Comparison of ENCODE assay signal across 14 cellular contexts in the genomic region with DNA sequence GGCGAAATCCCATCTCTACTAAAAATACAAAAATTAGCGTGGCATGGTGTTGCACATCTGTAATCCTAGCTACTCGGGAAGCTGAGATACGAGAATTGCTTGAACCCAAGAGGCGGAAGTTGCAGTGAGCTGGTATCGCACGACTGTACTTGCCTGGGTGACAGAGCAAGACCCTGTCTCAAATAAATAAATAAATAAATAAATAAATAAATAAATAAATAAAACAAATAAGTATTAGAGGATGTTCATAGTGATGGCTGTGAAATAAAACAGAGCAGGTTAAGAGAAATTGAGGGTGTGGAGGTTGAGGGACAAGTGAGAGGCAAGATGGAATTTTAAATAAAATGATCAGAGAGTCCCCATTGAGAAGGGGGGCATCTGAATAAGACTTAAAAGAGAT.
"Had no signal": no experiment of that assay in that cellular context is flagged by ENCODE, and none has a peak within 500 bp of the region (broad histone marks: within the 10 kb centered on the region; RNA-seq: fewer than 3 reads in every experiment).

No MANE protein-coding gene starts in this region.

- H3K27me3 Mint-ChIP-seq: activated CD4-positive, alpha-beta T cell treated with anti-CD3 and anti-CD28 coated beads, Interleukin-2, amount 10 ng/mL, durations not matched to agents 7 days and 5 days; stimulated activated naive CD8-positive, alpha-beta T cell treated with anti-CD3 and anti-CD28 coated beads, Interleukin-15, Interleukin-2, amounts not matched to agents 100 ng/mL and 50 ng/mL, for 24 hours had no signal

- H3K9me3 Mint-ChIP-seq: activated CD4-positive, alpha-beta T cell treated with anti-CD3 and anti-CD28 coated beads, Interleukin-2, amount 10 ng/mL, durations not matched to agents 7 days and 5 days; activated T-helper 1 cell treated with anti-CD3 and anti-CD28 coated beads, Interleukin-12 subunit alpha, Interleukin-12 subunit beta, Interleukin-2, Interleukin-4 antibody, amounts not matched to agents 30 ng/mL and 10 ng/mL and 1 ng/mL, durations not matched to agents 14 hours and 24 hours and 36 hours; neural crest cell; stimulated activated naive CD8-positive, alpha-beta T cell treated with anti-CD3 and anti-CD28 coated beads, Interleukin-15, Interleukin-2, amounts not matched to agents 100 ng/mL and 50 ng/mL, for 24 hours had no signal

- H3K4me3 Mint-ChIP-seq: activated CD4-positive, alpha-beta T cell treated with anti-CD3 and anti-CD28 coated beads, Interleukin-2, amount 10 ng/mL, durations not matched to agents 7 days and 5 days; activated T-helper 1 cell treated with anti-CD3 and anti-CD28 coated beads, Interleukin-12 subunit alpha, Interleukin-12 subunit beta, Interleukin-2, Interleukin-4 antibody, amounts not matched to agents 30 ng/mL and 10 ng/mL and 1 ng/mL, durations not matched to agents 14 hours and 24 hours and 36 hours; neural crest cell; stimulated activated naive CD8-positive, alpha-beta T cell treated with anti-CD3 and anti-CD28 coated beads, Interleukin-15, Interleukin-2, amounts not matched to agents 100 ng/mL and 50 ng/mL, for 24 hours had no signal

- H3K27me3 ChIP-seq: foreskin keratinocyte, heart left ventricle, pancreas, suprapubic skin, upper lobe of left lung had no signal

- DNase-seq: activated CD4-positive, alpha-beta T cell treated with anti-CD3 and anti-CD28 coated beads, Interleukin-2, amount 10 ng/mL, durations not matched to agents 7 days and 5 days; activated CD8-positive, alpha-beta memory T cell treated with anti-CD3 and anti-CD28 coated beads, Interleukin-2, amount 50 U/mL, for 48 hours; anterior cingulate cortex; effector CD8-positive, alpha-beta T cell; heart left ventricle; lower lobe of right lung; pancreas; upper lobe of left lung had no signal

- H3K4me1 Mint-ChIP-seq: activated CD4-positive, alpha-beta T cell treated with anti-CD3 and anti-CD28 coated beads, Interleukin-2, amount 10 ng/mL, durations not matched to agents 7 days and 5 days had no signal

- H3K27ac Mint-ChIP-seq: activated CD4-positive, alpha-beta T cell treated with anti-CD3 and anti-CD28 coated beads, Interleukin-2, amount 10 ng/mL, durations not matched to agents 7 days and 5 days; activated T-helper 1 cell treated with anti-CD3 and anti-CD28 coated beads, Interleukin-12 subunit alpha, Interleukin-12 subunit beta, Interleukin-2, Interleukin-4 antibody, amounts not matched to agents 30 ng/mL and 10 ng/mL and 1 ng/mL, durations not matched to agents 14 hours and 24 hours and 36 hours; stimulated activated naive CD8-positive, alpha-beta T cell treated with anti-CD3 and anti-CD28 coated beads, Interleukin-15, Interleukin-2, amounts not matched to agents 100 ng/mL and 50 ng/mL, for 24 hours had no signal

- H3K4me3 ChIP-seq: heart left ventricle, lower lobe of right lung, pancreas, skin epidermis, suprapubic skin, upper lobe of left lung had no signal

- ATAC-seq: lower lobe of right lung, pancreas had no signal

- H3K27ac ChIP-seq: foreskin keratinocyte, lower lobe of right lung, pancreas, skin epidermis, suprapubic skin, upper lobe of left lung had no signal

- H3K36me3 ChIP-seq: heart left ventricle, lower lobe of right lung, pancreas, suprapubic skin, upper lobe of left lung had no signal

- H3K4me1 ChIP-seq: pancreas had no signal

- H3K9me3 ChIP-seq: heart left ventricle, lower lobe of right lung, pancreas, suprapubic skin, upper lobe of left lung had no signal
